In genomic region chr15:70699873-70700272, GRCh38 we compare ENCODE assay signal across 15 cellular contexts.
DNase-seq lines count a peak whose midpoint lies in the region; ATAC-seq, FAIRE-seq and TF ChIP-seq lines count a peak whose summit lies in the region.
"Had no signal": no experiment of that assay in that cellular context is flagged by ENCODE, and none has a peak within 500 bp of the region (broad histone marks: within the 10 kb centered on the region; RNA-seq: fewer than 3 reads in every experiment).

No MANE protein-coding gene starts in this region.

- no peak overlapping the region for H3K23ac ChIP-seq in H9 (ENCODE audit: insufficient read length, low read depth, low read length)

- no peak overlapping the region for H2AK5ac ChIP-seq in H9 (ENCODE audit: insufficient read length, low read length)

- H2BK12ac ChIP-seq in H9 (ENCODE audit: insufficient read length, low read depth, low read length), result no peak overlapping the region

- dilution Hi-C loops in endothelial cell of umbilical vein (cut with MboI; ENCODE audit: extremely low pct_ligation_motif_present, low sequenced_read_pairs), result no loop called here

- CTCF ChIA-PET in Panc1 (lab: Charles Lee) (interaction anchor here (0.6 kb wide), 1 partner anchor 1828 kb away, joined by 4 read pairs; no protein-coding TSS in a partner anchor), endothelial cell of umbilical vein (lab: Charles Lee) (interaction anchor here (0.7 to 1.0 kb wide), 2 partner anchors 9 to 23 kb away, joined by 3 to 5 read pairs; no protein-coding TSS in a partner anchor)

- BruUV-seq in Panc1 (replicated peaks; lab: Mats Ljungman, UMichigan), result no TSS peak
- BruUV-seq in endothelial cell of umbilical vein (replicated peaks; lab: Mats Ljungman, UMichigan), result no TSS peak

- in situ Hi-C loops in Panc1 (cut with HindIII; ENCODE audit: low pct_unique_long_range_greater_than_20kb, low sequenced_read_pairs), result no loop called here
- in situ Hi-C loops in G401 (cut with HindIII; ENCODE audit: low sequenced_read_pairs), result no loop called here

- H3K79me2 ChIP-seq in endothelial cell of umbilical vein (ENCODE audit: control insufficient read depth, insufficient read depth, low read length) (peaks cover 63% of the 10 kb centered on the region), H9 (ENCODE audit: insufficient read depth, low read length) (no peaks in the 10 kb centered on the region)

- POLR2A ChIA-PET in Panc1 (lab: Charles Lee) (interaction anchor here (0.6 to 0.7 kb wide), 2 partner anchors 100 to 1272 kb away, joined by 4 to 11 read pairs; no protein-coding TSS in a partner anchor), endothelial cell of umbilical vein (lab: Charles Lee) (interaction anchor here (0.6 kb wide), 1 partner anchor 83 kb away, joined by 4 read pairs; no protein-coding TSS in a partner anchor)

- no peak overlapping the region for H3K4ac ChIP-seq in H9 (ENCODE audit: low read depth, low read length)

- peak overlapping the region; percentile 95 for H3K9ac ChIP-seq in endothelial cell of umbilical vein (replicated peaks; ENCODE audit: extremely low read depth, insufficient read depth, low read length)
- H3K9ac ChIP-seq in H9 (ENCODE audit: extremely low read depth, insufficient read length, low read length), result no peak overlapping the region

- no peak overlapping the region for H4K8ac ChIP-seq in H9 (replicated peaks; ENCODE audit: insufficient read length, low read depth, low read length)

- ATAC-seq in Panc1, result no peak
- no peak for ATAC-seq in thoracic aorta (ENCODE audit: insufficient number of reproducible peaks, low FRiP score, low read depth)
- ATAC-seq: activated CD4-positive, CD25-positive, alpha-beta regulatory T cell treated with anti-CD3 and anti-CD28 coated beads, Interleukin-2, amount 50 U/mL, for 24 hours had no signal

- TF ChIP-seq CTCF in Panc1 (IDR thresholded peaks at IDR 0.05) (no peak), endothelial cell of umbilical vein (IDR thresholded peaks at IDR 0.05; ENCODE audit: extremely low read depth in 1 of 2, insufficient read depth in 1 of 2, low read depth in 1 of 2, low read length in 2 of 2) (no peak), mesothelial cell of epicardium (IDR thresholded peaks at IDR 0.05; ENCODE audit: unreplicated experiment) (no peak), thoracic aorta (IDR thresholded peaks at IDR 0.05) (no peak), H9 (conservative IDR thresholded peaks at IDR 0.05) (no peak)

- H3K79me1 ChIP-seq in H9 (ENCODE audit: insufficient read depth, low read depth, low read length, poor library complexity, severe bottlenecking), result peaks cover 4% of the 10 kb centered on the region

- H2BK120ac ChIP-seq in H9 (ENCODE audit: low read depth, low read length, poor library complexity, severe bottlenecking), result no peak overlapping the region

- no peak overlapping the region for H4K5ac ChIP-seq in H9 (ENCODE audit: insufficient read length, low read depth, low read length)

- FAIRE-seq in endothelial cell of umbilical vein (lab: Jason Lieb, UNC), result no peak

- peaks cover 82% of the 10 kb centered on the region for H3K4me1 ChIP-seq in Panc1 (ENCODE audit: control insufficient read depth, insufficient read depth, low read length)
- H3K4me1 ChIP-seq in endothelial cell of umbilical vein (ENCODE audit: control insufficient read depth, extremely low read depth, insufficient read depth, low read length), result peaks cover 72% of the 10 kb centered on the region
- H3K4me1 ChIP-seq in thoracic aorta (ENCODE audit: control insufficient read depth in 1 of 2, low read depth in 2 of 2), result peaks cover 46 to 83% of the 10 kb centered on the region in 2 donors
- peaks cover 2% of the 10 kb centered on the region; the same call in 1 of the 2 replicates for H3K4me1 ChIP-seq in H9 (ENCODE audit: insufficient read depth, low read length)

- peak overlapping the region; percentile 53 for H3K4me3 Mint-ChIP-seq in mesothelial cell of epicardium
- H3K4me3 Mint-ChIP-seq in H9, result no peak overlapping the region

- intact Hi-C loops in Panc1 (cut with micrococcal nuclease; ENCODE audit: unreplicated experiment), result no loop called here
- intact Hi-C loops in endothelial cell of umbilical vein (cut with micrococcal nuclease), result loop anchor here (5.0 to 10.0 kb wide), 3 partner anchors 112 to 675 kb away; no protein-coding TSS in a partner anchor

- H3K18ac ChIP-seq in H9 (ENCODE audit: insufficient read length, low read depth, low read length), result no peak overlapping the region

- peak overlapping the region; percentile 94 for H3K27ac ChIP-seq in Panc1 (ENCODE audit: low read length)
- peak overlapping the region; percentile 94 for H3K27ac ChIP-seq in endothelial cell of umbilical vein (ENCODE audit: insufficient read depth, low read depth, low read length)
- H3K27ac ChIP-seq in thoracic aorta, result peak overlapping the region; percentile 71 to 86
- no peak overlapping the region for H3K27ac ChIP-seq in H9 (ENCODE audit: insufficient read length, low read depth, low read length)
- H3K27ac ChIP-seq: C4-2B had no signal

- H3K27me3 ChIP-seq in Panc1 (ENCODE audit: control insufficient read depth, insufficient read depth, low read length) (no peaks in the 10 kb centered on the region), endothelial cell of umbilical vein (ENCODE audit: control insufficient read depth in 2 of 2, insufficient read depth in 2 of 2, low read length in 2 of 2) (no peaks in the 10 kb centered on the region), thoracic aorta (replicated peaks; ENCODE audit: insufficient read depth) (no peaks in the 10 kb centered on the region), H9 (ENCODE audit: insufficient read depth, low read length) (no peaks in the 10 kb centered on the region)

- peaks cover 23% of the 10 kb centered on the region for H3K36me3 ChIP-seq in Panc1 (ENCODE audit: control insufficient read depth, insufficient read depth, low read length)
- H3K36me3 ChIP-seq in endothelial cell of umbilical vein (ENCODE audit: control insufficient read depth in 2 of 2, extremely low read depth in 1 of 2, insufficient read depth in 2 of 2, low read length in 2 of 2), result peaks cover 2 to 14% of the 10 kb centered on the region in 2 experiments
- H3K36me3 ChIP-seq in thoracic aorta, result no peaks in the 10 kb centered on the region

- no peak for DNase-seq in Panc1 (ENCODE audit: low read depth, low spot score)
- DNase-seq in endothelial cell of umbilical vein (ENCODE audit: low read depth, low spot score), result peak; percentile 37
- no peak for DNase-seq in mesothelial cell of epicardium (ENCODE audit: low spot score in 2 of 2, unreplicated experiment in 2 of 2)
- DNase-seq in thoracic aorta (ENCODE audit: low spot score), result no peak
- no peak for DNase-seq in H9
- DNase-seq in DMS79 treated with DMSO at 0.1 percent for 48 hours (lab: John Stamatoyannopoulos, UW), result no peak
- DNase-seq in G401 (ENCODE audit: low spot score), result no peak
- DNase-seq in DMS114 treated with DMSO at 0.1 percent for 48 hours (lab: John Stamatoyannopoulos, UW; ENCODE audit: unreplicated experiment), result no peak
- DNase-seq: activated effector memory CD4-positive, alpha-beta T cell treated with anti-CD3 and anti-CD28 coated beads, Interleukin-2, amount 50 U/mL, for 16 hours; Kasumi-1; NCI-H1417 treated with DMSO at 0.1 percent for 48 hours; NCI-H2227 treated with DMSO at 0.1 percent for 48 hours; substantia nigra had no signal

- H3K14ac ChIP-seq in H9 (ENCODE audit: insufficient read depth, low read length), result no peak overlapping the region

- no peak overlapping the region for H4K91ac ChIP-seq in H9 (ENCODE audit: insufficient read length, low read depth, low read length)

- H3K9me3 Mint-ChIP-seq in mesothelial cell of epicardium (no peaks in the 10 kb centered on the region), H9 (no peaks in the 10 kb centered on the region)

- peak overlapping the region; percentile 97 for H3K27ac Mint-ChIP-seq in mesothelial cell of epicardium
- peak overlapping the region in 1 of 3 experiments; percentile 49; a peak in 2 of 7 replicates for H3K27ac Mint-ChIP-seq in H9

- H3K56ac ChIP-seq in H9 (ENCODE audit: insufficient read length, low read depth, low read length), result no peak overlapping the region

- H3K36me3 Mint-ChIP-seq in mesothelial cell of epicardium, result peaks cover 2% of the 10 kb centered on the region
- peaks cover 0 to 2% (median 0%) of the 10 kb centered on the region in 3 experiments; a peak in 1 of 7 replicates for H3K36me3 Mint-ChIP-seq in H9 (ENCODE audit: insufficient read depth in 1 of 3, low read depth in 3 of 3)

- TF ChIP-seq POLR2A in endothelial cell of umbilical vein (IDR thresholded peaks at IDR 0.05; ENCODE audit: low read depth, low read length), result no peak

- no peak overlapping the region for H2BK5ac ChIP-seq in H9 (ENCODE audit: insufficient read length, low read length)

- no peaks in the 10 kb centered on the region for H3K9me1 ChIP-seq in endothelial cell of umbilical vein (replicated peaks; ENCODE audit: control insufficient read depth, extremely low read depth, insufficient read depth, low read length)

- H2BK20ac ChIP-seq in H9 (ENCODE audit: low read depth, low read length, poor library complexity, severe bottlenecking), result no peak overlapping the region

- H3K27me3 Mint-ChIP-seq in mesothelial cell of epicardium (ENCODE audit: low read depth), result no peaks in the 10 kb centered on the region
- H3K27me3 Mint-ChIP-seq in H9 (ENCODE audit: low read depth), result no peaks in the 10 kb centered on the region

- H3K9me3 ChIP-seq in Panc1 (ENCODE audit: control insufficient read depth, insufficient read depth, low read depth, low read length) (no peaks in the 10 kb centered on the region), endothelial cell of umbilical vein (replicated peaks; ENCODE audit: control insufficient read depth, insufficient read depth, low read length) (no peaks in the 10 kb centered on the region), thoracic aorta (no peaks in the 10 kb centered on the region), H9 (ENCODE audit: control insufficient read depth, low read depth, low read length) (no peaks in the 10 kb centered on the region)

- no peaks in the 10 kb centered on the region for H3K23me2 ChIP-seq in H9 (ENCODE audit: insufficient read length, low read depth, low read length, poor library complexity, severe bottlenecking)

- H3K4me1 Mint-ChIP-seq in mesothelial cell of epicardium (peaks cover 66% of the 10 kb centered on the region), H9 (peaks cover 54% of the 10 kb centered on the region in 2 experiments)

- no peak overlapping the region for H2BK15ac ChIP-seq in H9 (ENCODE audit: low read depth, low read length)

- H4K20me1 ChIP-seq in endothelial cell of umbilical vein (replicated peaks; ENCODE audit: control insufficient read depth, extremely low read depth, insufficient read depth, low read length) (no peaks in the 10 kb centered on the region), H9 (ENCODE audit: control insufficient read depth, insufficient read depth, insufficient read length) (no peaks in the 10 kb centered on the region)

- H2AFZ ChIP-seq in endothelial cell of umbilical vein (ENCODE audit: low read depth, low read length), result no peak overlapping the region
- H2AFZ ChIP-seq in H9 (ENCODE audit: low read length), result no peak overlapping the region

- H3K4me3 ChIP-seq in Panc1 (ENCODE audit: low read depth in 2 of 2, low read length in 2 of 2) (peak overlapping the region in 1 of 2 experiments; percentile 14; a peak in 2 of 4 replicates), endothelial cell of umbilical vein (replicated peaks in 1 of 3; ENCODE audit: insufficient read depth in 1 of 3, low read depth in 1 of 3, low read length in 3 of 3) (peak overlapping the region in 2 of 3 experiments; percentile 5 to 96), thoracic aorta (peak overlapping the region; percentile 61)

- H3T11ph ChIP-seq in H9 (ENCODE audit: low read length), result no peak overlapping the region

- H3K4me2 ChIP-seq in endothelial cell of umbilical vein (ENCODE audit: insufficient read depth, low read length) (peak overlapping the region; percentile 97), H9 (ENCODE audit: insufficient read depth, insufficient read length, low read length) (no peak overlapping the region)
